Comparison of ENCODE assay signal across 24 cellular contexts in genomic region chr16:85139888-85140339, GRCh38. TPM values are rescaled to one million over a fixed set of nuclear protein-coding genes. Genes with fewer than 3 reads are reported as not detected.
DNase-seq lines count a peak whose midpoint lies in the region; ATAC-seq and TF ChIP-seq lines count a peak whose summit lies in the region.
"Had no signal": no experiment of that assay in that cellular context is flagged by ENCODE, and none has a peak within 500 bp of the region (broad histone marks: within the 10 kb centered on the region; RNA-seq: fewer than 3 reads in every experiment).

No MANE protein-coding gene starts in this region.

- peaks cover 35 to 55% (median 46%) of the 10 kb centered on the region in 10 experiments for H3K4me1 ChIP-seq in BLaER1 treated with 17β-estradiol and CSF1 and Interleukin-3, amounts not matched to agents 10 nM and 100 nM
- H3K4me1 ChIP-seq in Karpas-422 (ENCODE audit: low read length) (no peaks in the 10 kb centered on the region), neural progenitor cell (peaks cover 8% of the 10 kb centered on the region)

- H3K27me3 Mint-ChIP-seq in brain: peaks cover 9% of the 10 kb centered on the region
- peaks cover 17% of the 10 kb centered on the region for H3K27me3 Mint-ChIP-seq in neural progenitor cell (ENCODE audit: insufficient read depth, low read depth)
- peaks cover 14 to 48% (median 33%) of the 10 kb centered on the region in 5 donors for H3K27me3 Mint-ChIP-seq in naive thymus-derived CD8-positive, alpha-beta T cell

- no peaks in the 10 kb centered on the region for H3K9me2 ChIP-seq in Karpas-422 (replicated peaks; ENCODE audit: insufficient read depth, low read length)

- no peaks in the 10 kb centered on the region for H3K79me2 ChIP-seq in Karpas-422 (ENCODE audit: low read length)
- no peaks in the 10 kb centered on the region for H3K79me2 ChIP-seq in neural progenitor cell (ENCODE audit: low read depth)

- no peaks in the 10 kb centered on the region; a peak in 1 of 22 replicates for H4K20me1 ChIP-seq in BLaER1 treated with 17β-estradiol and CSF1 and Interleukin-3, amounts not matched to agents 10 nM and 100 nM
- H4K20me1 ChIP-seq in Karpas-422 (ENCODE audit: insufficient read depth, low read depth, low read length) (no peaks in the 10 kb centered on the region), neural progenitor cell (ENCODE audit: low read depth) (no peaks in the 10 kb centered on the region)

- TF ChIP-seq CTCF in brain (conservative IDR thresholded peaks at IDR 0.05) (no peak), neural progenitor cell (IDR thresholded peaks at IDR 0.05) (no peak)

- no peak overlapping the region for H3K4me3 ChIP-seq in BLaER1 treated with 17β-estradiol and CSF1 and Interleukin-3, amounts not matched to agents 10 nM and 100 nM
- no peak overlapping the region for H3K4me3 ChIP-seq in Karpas-422 (ENCODE audit: low read length)
- H3K4me3 ChIP-seq in neural progenitor cell: no peak overlapping the region
- H3K4me3 ChIP-seq: SJCRH30 had no signal

- H2AFZ ChIP-seq in Karpas-422 (ENCODE audit: low read length): no peak overlapping the region
- no peak overlapping the region for H2AFZ ChIP-seq in neural progenitor cell (replicated peaks)

- H3K4me1 Mint-ChIP-seq in brain: peaks cover 47% of the 10 kb centered on the region
- H3K4me1 Mint-ChIP-seq in neural progenitor cell: peaks cover 50% of the 10 kb centered on the region
- peaks cover 9 to 19% (median 16%) of the 10 kb centered on the region in 4 donors for H3K4me1 Mint-ChIP-seq in naive thymus-derived CD8-positive, alpha-beta T cell

- no peaks in the 10 kb centered on the region for H3F3A ChIP-seq in neural progenitor cell (ENCODE audit: low read depth)

- no peaks in the 10 kb centered on the region for H3K9me3 ChIP-seq in BLaER1 treated with 17β-estradiol and CSF1 and Interleukin-3, amounts not matched to agents 10 nM and 100 nM (replicated peaks in 1 of 11)
- no peaks in the 10 kb centered on the region for H3K9me3 ChIP-seq in Karpas-422 (ENCODE audit: low read length)
- H3K9me3 ChIP-seq in neural progenitor cell (ENCODE audit: low read depth): no peaks in the 10 kb centered on the region
- H3K9me3 ChIP-seq: BE2C, SJCRH30 had no signal

- H3K36me3 Mint-ChIP-seq in brain (no peaks in the 10 kb centered on the region), neural progenitor cell (no peaks in the 10 kb centered on the region)
- H3K36me3 Mint-ChIP-seq in naive thymus-derived CD8-positive, alpha-beta T cell: no peaks in the 10 kb centered on the region
- H3K36me3 Mint-ChIP-seq: CD4-positive, CD25-positive, alpha-beta regulatory T cell had no signal

- no peak for ATAC-seq in naive thymus-derived CD8-positive, alpha-beta T cell
- ATAC-seq: Panc1 had no signal

- H3K27ac Mint-ChIP-seq in brain (peak overlapping the region in 3 of 5 experiments; percentile 20 to 94 (median 26)), neural progenitor cell (peak overlapping the region; percentile 70)
- peak overlapping the region in 1 of 10 donors; percentile 29 for H3K27ac Mint-ChIP-seq in naive thymus-derived CD8-positive, alpha-beta T cell
- H3K27ac Mint-ChIP-seq: CD4-positive, CD25-positive, alpha-beta regulatory T cell; HFFc6 had no signal

- H3K4me2 ChIP-seq in BLaER1 treated with 17β-estradiol and CSF1 and Interleukin-3, amounts not matched to agents 10 nM and 100 nM: peak overlapping the region in 9 of 11 experiments; percentile 1 to 81 (median 47); a peak in 15 of 22 replicates
- no peak overlapping the region for H3K4me2 ChIP-seq in Karpas-422 (ENCODE audit: low read depth, low read length, poor library complexity, severe bottlenecking)
- H3K4me2 ChIP-seq in neural progenitor cell: no peak overlapping the region

- H3K4me3 Mint-ChIP-seq in brain (no peak overlapping the region), neural progenitor cell (no peak overlapping the region)
- no peak overlapping the region for H3K4me3 Mint-ChIP-seq in naive thymus-derived CD8-positive, alpha-beta T cell
- H3K4me3 Mint-ChIP-seq: CD4-positive, CD25-positive, alpha-beta regulatory T cell; HFFc6 had no signal

- peaks cover 0 to 17% (median 0%) of the 10 kb centered on the region in 5 experiments for H3K9me3 Mint-ChIP-seq in brain
- H3K9me3 Mint-ChIP-seq in neural progenitor cell: no peaks in the 10 kb centered on the region
- H3K9me3 Mint-ChIP-seq in naive thymus-derived CD8-positive, alpha-beta T cell: no peaks in the 10 kb centered on the region
- H3K9me3 Mint-ChIP-seq: CD4-positive, CD25-positive, alpha-beta regulatory T cell; HFFc6 had no signal

- H3K27me3 ChIP-seq in BLaER1 treated with 17β-estradiol and CSF1 and Interleukin-3, amounts not matched to agents 10 nM and 100 nM: peaks cover 0 to 23% (median 12%) of the 10 kb centered on the region in 11 experiments; a peak in 19 of 22 replicates
- H3K27me3 ChIP-seq in Karpas-422 (ENCODE audit: low read length): no peaks in the 10 kb centered on the region
- no peaks in the 10 kb centered on the region for H3K27me3 ChIP-seq in neural progenitor cell
- H3K27me3 ChIP-seq: BE2C, SJCRH30 had no signal

- H3K36me3 ChIP-seq in BLaER1 treated with 17β-estradiol and CSF1 and Interleukin-3, amounts not matched to agents 10 nM and 100 nM: no peaks in the 10 kb centered on the region
- H3K36me3 ChIP-seq in Karpas-422 (ENCODE audit: insufficient read depth, low read length): no peaks in the 10 kb centered on the region
- H3K36me3 ChIP-seq in neural progenitor cell: no peaks in the 10 kb centered on the region
- H3K36me3 ChIP-seq: BE2C, SJCRH30 had no signal

- peak overlapping the region in 2 of 11 experiments; percentile 21 to 30; a peak in 1 of 22 replicates for H3K9ac ChIP-seq in BLaER1 treated with 17β-estradiol and CSF1 and Interleukin-3, amounts not matched to agents 10 nM and 100 nM
- H3K9ac ChIP-seq in Karpas-422 (ENCODE audit: low read length) (no peak overlapping the region), neural progenitor cell (no peak overlapping the region)

- DNase-seq in Karpas-422 (peak; percentile 34), neural progenitor cell (ENCODE audit: low spot score) (no peak), foreskin melanocyte (no peak), NCI-H128 (lab: John Stamatoyannopoulos, UW; ENCODE audit: unreplicated experiment) (no peak)
- DNase-seq in naive thymus-derived CD8-positive, alpha-beta T cell: no peak
- DNase-seq in stimulated activated CD4-positive, alpha-beta T cell treated with anti-CD3 and anti-CD28 coated beads, Interleukin-15, amount 100 ng/mL, for 24 hours: no peak
- DNase-seq: BE2C; CD4-positive, CD25-positive, alpha-beta regulatory T cell; H7; HFFc6; IMR-90; MV-4-11; NCI-H1105 treated with DMSO at 0.1 percent for 48 hours; NCI-H1694; NCI-H2081; NCI-H2171 treated with DMSO at 0.1 percent for 48 hours; NCI-H524 treated with DMSO at 0.1 percent for 48 hours; NCI-H82; SJCRH30 had no signal

- POLR2A ChIA-PET in naive thymus-derived CD8-positive, alpha-beta T cell (lab: Charles Lee): no interaction called here

- H3K27ac ChIP-seq in BLaER1 treated with 17β-estradiol and CSF1 and Interleukin-3, amounts not matched to agents 10 nM and 100 nM: no peak overlapping the region
- H3K27ac ChIP-seq in Karpas-422 (ENCODE audit: low read length): no peak overlapping the region
- no peak overlapping the region for H3K27ac ChIP-seq in neural progenitor cell
- H3K27ac ChIP-seq: SJCRH30 had no signal

RNA-seq across cellular contexts. Expression of gene CIBAR2, which starts 27.6 kb away (rescaled TPM):
- not detected in 2 replicates for total RNA-seq in Karpas-422 (2014; rRNA removed; shearing (Covaris generic); ENCODE audit: low replicate concordance)
- 2.4 TPM for polyA plus RNA-seq in brain (ENCODE audit: insufficient read depth, low read depth, low replicate concordance)
- total RNA-seq in neural progenitor cell (ENCODE audit: low replicate concordance): 0.43 TPM in 1 of 2 replicates, not detected in the other
- not detected for total RNA-seq in naive thymus-derived CD8-positive, alpha-beta T cell
- polyA plus RNA-seq in naive thymus-derived CD8-positive, alpha-beta T cell: not detected
- total RNA-seq: A673; CD4-positive, CD25-positive, alpha-beta regulatory T cell; H7; HFFc6; M059J had no signal
- polyA plus RNA-seq: CD4-positive, CD25-positive, alpha-beta regulatory T cell had no signal

Comparison
In these comparisons a context has a peak if more than half of its experiments do, and no peak if none do; other contexts are left out.
1. H3K4me2 ChIP-seq: peak in BLaER1 treated with 17β-estradiol and CSF1 and Interleukin-3, amounts not matched to agents 10 nM and 100 nM (9 of 11); none in Karpas-422 (single experiment) and neural progenitor cell (single experiment).